In the genomic region with DNA sequence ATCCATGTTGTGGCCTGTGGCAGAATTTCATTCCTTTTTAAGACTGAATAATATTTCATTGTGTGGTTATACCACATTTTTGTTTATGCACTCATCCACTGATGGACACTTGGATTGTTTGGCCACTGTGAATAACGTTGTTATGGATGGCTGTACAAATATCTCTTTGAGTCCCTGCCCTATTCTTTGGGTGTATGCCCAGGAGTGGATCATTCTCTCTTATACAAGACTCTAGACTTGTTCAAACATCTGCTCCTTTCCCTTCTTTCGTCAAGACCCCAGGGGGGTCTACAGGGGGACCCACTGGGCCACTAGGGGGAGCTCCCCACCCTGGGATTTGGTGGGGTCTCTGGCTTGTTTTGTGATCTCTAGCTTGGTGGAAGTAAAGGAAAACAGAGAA, we compare ENCODE assay signal across 10 cellular contexts.
DNase-seq lines count a peak whose midpoint lies in the region; ATAC-seq, FAIRE-seq and TF ChIP-seq lines count a peak whose summit lies in the region.
"Had no signal": no experiment of that assay in that cellular context is flagged by ENCODE, and none has a peak within 500 bp of the region (broad histone marks: within the 10 kb centered on the region; RNA-seq: fewer than 3 reads in every experiment).

No MANE protein-coding gene starts in this region.

- peak overlapping the region; percentile 22; the same call in 1 of the 2 replicates for H3K27ac ChIP-seq in ACC112 (ENCODE audit: low read depth, low read length)

- ATAC-seq in GM18909 (IDR thresholded peaks at IDR 0.05; ENCODE audit: poor library complexity, unreplicated experiment), result no peak

- H3K4me1 ChIP-seq in ACC112 (ENCODE audit: control insufficient read depth, insufficient read depth, low read length, unreplicated experiment), result peaks cover 20% of the 10 kb centered on the region

- H3K79me2 ChIP-seq in ACC112 (ENCODE audit: control insufficient read depth, insufficient read depth, low read length, unreplicated experiment), result no peaks in the 10 kb centered on the region

- TF ChIP-seq CTCF in GM12873 (IDR thresholded peaks at IDR 0.05; ENCODE audit: insufficient read depth, low read depth, low read length, missing control alignments) (peak; percentile 74), fibroblast of villous mesenchyme (IDR thresholded peaks at IDR 0.05; ENCODE audit: insufficient read depth, low read depth, low read length) (peak; percentile 68)

- H2AFZ ChIP-seq in ACC112 (ENCODE audit: low read length, unreplicated experiment), result no peak overlapping the region

- H3K27me3 ChIP-seq in ACC112 (ENCODE audit: insufficient read depth, low read length), result no peaks in the 10 kb centered on the region

- peak; percentile 12 for DNase-seq in RCC 7860 (ENCODE audit: low spot score)
- DNase-seq in fibroblast of villous mesenchyme (ENCODE audit: low read depth), result peak; percentile 31
- no peak for DNase-seq in globus pallidus (ENCODE audit: low spot score)
- DNase-seq in NCI-H128 (lab: John Stamatoyannopoulos, UW; ENCODE audit: unreplicated experiment), result no peak
- no peak for DNase-seq in activated CD8-positive, alpha-beta memory T cell treated with anti-CD3 and anti-CD28 coated beads for 24 hours
- DNase-seq: activated naive CD4-positive, alpha-beta T cell treated with anti-CD3 and anti-CD28 coated beads, Interleukin-2, amount 50 U/mL, for 16 hours had no signal

- FAIRE-seq in RCC 7860 (lab: Jason Lieb, UNC), result no peak
- FAIRE-seq: G401.6 had no signal

- 0 out of 2 replicates have a peak, but pooled peaks cover 3% of the 10 kb centered on the region for H3K36me3 ChIP-seq in ACC112 (ENCODE audit: insufficient read depth, low read length)

- H3K4me3 ChIP-seq in ACC112 (ENCODE audit: low read depth, low read length), result no peak overlapping the region
- no peak overlapping the region for H3K4me3 ChIP-seq in fibroblast of villous mesenchyme (ENCODE audit: low read depth, low read length)

Comparison
In these comparisons a context has a peak if more than half of its experiments do, and no peak if none do; other contexts are left out.
1. DNase-seq: peak in RCC 7860 (single experiment) and fibroblast of villous mesenchyme (single experiment); none in globus pallidus (single experiment), NCI-H128 (single experiment) and activated CD8-positive, alpha-beta memory T cell treated with anti-CD3 and anti-CD28 coated beads for 24 hours (single experiment).